Comparison of ENCODE assay signal across 8 cellular contexts in genomic region chr10:104809288-104810090, GRCh38.
DNase-seq lines count a peak whose midpoint lies in the region; ATAC-seq, FAIRE-seq and TF ChIP-seq lines count a peak whose summit lies in the region.

No MANE protein-coding gene starts in this region.

- H3K36me3 ChIP-seq in KMS-11 (ENCODE audit: insufficient read depth) = no peaks in the 10 kb centered on the region

- no peak overlapping the region for H3K4me3 ChIP-seq in KMS-11 (IDR thresholded peaks at IDR 0.05; ENCODE audit: insufficient read depth, low read depth, low read length)

- H3K27me3 ChIP-seq in KMS-11 (ENCODE audit: insufficient read depth, low read depth) = no peaks in the 10 kb centered on the region
- H3K27me3 ChIP-seq in foreskin keratinocyte = no peaks in the 10 kb centered on the region

- H3K27ac ChIP-seq in KMS-11 = no peak overlapping the region
- no peak overlapping the region for H3K27ac ChIP-seq in foreskin keratinocyte

- H2AFZ ChIP-seq in KMS-11 (ENCODE audit: low read depth) = no peak overlapping the region

- H3K4me2 ChIP-seq in KMS-11 = peak overlapping the region; percentile 10; the same call in 1 of the 2 replicates

- no peaks in the 10 kb centered on the region for H3K79me2 ChIP-seq in KMS-11 (ENCODE audit: insufficient read depth, low read depth)

- intact Hi-C loops in left cardiac atrium (cut with DNase I) = no loop called here

- TF ChIP-seq POLR2A in GM12892 (IDR thresholded peaks at IDR 0.05; ENCODE audit: low read depth, low read length) = no peak

- peak; percentile 76 for ATAC-seq in foreskin keratinocyte
- ATAC-seq in left cardiac atrium = no peak

- no peak overlapping the region for H3K9ac ChIP-seq in KMS-11

- TF ChIP-seq CTCF in KMS-11 (conservative IDR thresholded peaks at IDR 0.05; ENCODE audit: low read depth, low read length) (no peak), foreskin keratinocyte (conservative IDR thresholded peaks at IDR 0.05) (no peak)

- peak; percentile 74 for FAIRE-seq in GM12892 (lab: Jason Lieb, UNC)

- peaks cover 11% of the 10 kb centered on the region for H3K4me1 ChIP-seq in KMS-11 (ENCODE audit: low read depth, poor library complexity, severe bottlenecking)
- H3K4me1 ChIP-seq in foreskin keratinocyte = no peaks in the 10 kb centered on the region

- no peak for DNase-seq in GM12892 (ENCODE audit: insufficient read length)
- peak; percentile 1 for DNase-seq in HCEC 1CT
- peak; percentile 34 to 75 for DNase-seq in foreskin keratinocyte
- DNase-seq in ureter (ENCODE audit: low spot score) = no peak
- DNase-seq in NCI-H524 (lab: John Stamatoyannopoulos, UW) = no peak
- DNase-seq in left cardiac atrium = no peak
- no peak for DNase-seq in NK-92 treated with Interleukin-12 subunit alpha and Interleukin-12 subunit beta, amount 100 ng/mL, for 24 hours (lab: John Stamatoyannopoulos, UW)

- H4K20me1 ChIP-seq in KMS-11 (ENCODE audit: insufficient read depth) = no peaks in the 10 kb centered on the region

Comparison
In these comparisons a context has a peak if more than half of its experiments do, and no peak if none do; other contexts are left out.
1. DNase-seq: peak in HCEC 1CT (single experiment) and foreskin keratinocyte (2 of 2); none in GM12892 (single experiment), ureter (single experiment), NCI-H524 (0 of 2), left cardiac atrium (single experiment) and NK-92 treated with Interleukin-12 subunit alpha and Interleukin-12 subunit beta, amount 100 ng/mL, for 24 hours (single experiment).